Comparison of ENCODE assay signal across 16 cellular contexts in the genomic region with DNA sequence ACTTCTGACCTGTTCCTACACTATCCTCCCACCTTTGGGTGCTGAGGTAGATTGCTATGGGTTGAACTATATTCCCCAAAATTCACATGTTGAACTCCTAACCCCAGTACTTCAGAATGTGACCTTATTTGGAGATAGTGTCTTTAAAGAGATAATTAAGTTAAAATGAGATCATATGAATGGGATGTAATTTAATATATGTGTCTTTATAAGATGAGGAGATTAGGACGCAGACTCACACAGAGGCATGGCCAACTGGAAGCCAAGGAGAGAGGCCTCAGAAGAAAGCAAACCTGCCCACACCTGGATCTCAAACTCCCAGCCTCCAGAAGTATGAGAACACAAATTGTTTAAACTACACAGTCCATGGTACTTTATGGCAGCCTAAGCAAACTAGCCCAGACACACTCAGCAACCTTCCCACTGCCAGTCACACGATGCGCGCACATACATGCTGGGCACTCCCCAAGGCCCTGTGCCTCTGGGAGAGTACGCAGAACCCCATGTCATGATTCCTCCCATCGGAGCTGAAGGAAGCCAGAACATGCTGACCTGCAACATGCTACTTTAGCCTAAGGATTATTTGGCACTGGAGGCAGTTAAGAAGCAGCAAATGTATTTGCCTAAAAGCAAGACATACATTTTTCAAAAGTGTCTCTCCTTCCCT. TPM values are rescaled to one million over a fixed set of nuclear protein-coding genes. Genes with fewer than 3 reads are reported as not detected.
"Had no signal": no experiment of that assay in that cellular context is flagged by ENCODE, and none has a peak within 500 bp of the region (broad histone marks: within the 10 kb centered on the region; RNA-seq: fewer than 3 reads in every experiment).

No MANE protein-coding gene starts in this region.

- H3K27me3 ChIP-seq: adrenal gland, cardiac muscle cell, dorsolateral prefrontal cortex, esophagus muscularis mucosa, tibial nerve, vagina had no signal

- H3K36me3 Mint-ChIP-seq: activated naive CD4-positive, alpha-beta T cell treated with anti-CD3 and anti-CD28 coated beads, Interleukin-2, amount 50 U/mL, for 24 hours had no signal

- H3K9me3 Mint-ChIP-seq: activated CD8-positive, alpha-beta T cell treated with anti-CD3 and anti-CD28 coated beads for 36 hours; activated naive CD4-positive, alpha-beta T cell treated with anti-CD3 and anti-CD28 coated beads, Interleukin-2, amount 50 U/mL, for 24 hours; stimulated activated effector memory CD8-positive, alpha-beta T cell treated with anti-CD3 and anti-CD28 coated beads, Interleukin-12 subunit alpha, Interleukin-12 subunit beta, amount 100 ng/mL, for 72 hours; T-helper 1 cell treated with Interleukin-12 subunit alpha and Interleukin-12 subunit beta and Interleukin-4 antibody, amounts not matched to agents 30 μg/mL and 1 μg/mL, for 36 hours had no signal

- H3K4me1 ChIP-seq: adrenal gland, esophagus muscularis mucosa, lower lobe of right lung, parathyroid adenoma, tibial nerve, vagina had no signal

- H3K79me2 ChIP-seq: parathyroid adenoma had no signal

- DNase-seq: activated CD4-positive, alpha-beta T cell treated with anti-CD3 and anti-CD28 coated beads for 4 hours; activated CD8-positive, alpha-beta T cell treated with anti-CD3 and anti-CD28 coated beads for 36 hours; activated effector memory CD4-positive, alpha-beta T cell treated with anti-CD3 and anti-CD28 coated beads, Interleukin-2, amount 50 U/mL, for 16 hours; activated T-cell treated with anti-CD3 and anti-CD28 coated beads, Interleukin-2, amount 50 U/mL, for 4 hours; adrenal gland; dorsolateral prefrontal cortex; lower lobe of right lung; midbrain had no signal

- ATAC-seq: activated CD8-positive, alpha-beta T cell treated with anti-CD3 and anti-CD28 coated beads for 36 hours; activated T-cell treated with anti-CD3 and anti-CD28 coated beads, Interleukin-2, amount 50 U/mL, for 4 hours; lower lobe of right lung; stimulated activated effector memory CD8-positive, alpha-beta T cell treated with anti-CD3 and anti-CD28 coated beads, Interleukin-12 subunit alpha, Interleukin-12 subunit beta, amount 100 ng/mL, for 72 hours had no signal

- H3K27ac ChIP-seq: adrenal gland, cardiac muscle cell, dorsolateral prefrontal cortex, esophagus muscularis mucosa, lower lobe of right lung, parathyroid adenoma, tibial nerve, vagina had no signal

- H3K4me3 ChIP-seq: adrenal gland, cardiac muscle cell, dorsolateral prefrontal cortex, esophagus muscularis mucosa, lower lobe of right lung, tibial nerve, vagina had no signal

- H2AFZ ChIP-seq: parathyroid adenoma had no signal

- H3K4me3 Mint-ChIP-seq: activated CD8-positive, alpha-beta T cell treated with anti-CD3 and anti-CD28 coated beads for 36 hours; activated naive CD4-positive, alpha-beta T cell treated with anti-CD3 and anti-CD28 coated beads, Interleukin-2, amount 50 U/mL, for 24 hours; activated T-cell treated with anti-CD3 and anti-CD28 coated beads, Interleukin-2, amount 50 U/mL, for 4 hours; stimulated activated effector memory CD8-positive, alpha-beta T cell treated with anti-CD3 and anti-CD28 coated beads, Interleukin-12 subunit alpha, Interleukin-12 subunit beta, amount 100 ng/mL, for 72 hours; T-helper 1 cell treated with Interleukin-12 subunit alpha and Interleukin-12 subunit beta and Interleukin-4 antibody, amounts not matched to agents 30 μg/mL and 1 μg/mL, for 36 hours had no signal

- H3K9me3 ChIP-seq: adrenal gland, esophagus muscularis mucosa, lower lobe of right lung, tibial nerve, vagina had no signal

- H3K27ac Mint-ChIP-seq: activated CD8-positive, alpha-beta T cell treated with anti-CD3 and anti-CD28 coated beads for 36 hours; activated naive CD4-positive, alpha-beta T cell treated with anti-CD3 and anti-CD28 coated beads, Interleukin-2, amount 50 U/mL, for 24 hours; T-helper 1 cell treated with Interleukin-12 subunit alpha and Interleukin-12 subunit beta and Interleukin-4 antibody, amounts not matched to agents 30 μg/mL and 1 μg/mL, for 36 hours had no signal

- H3K27me3 Mint-ChIP-seq: activated CD8-positive, alpha-beta T cell treated with anti-CD3 and anti-CD28 coated beads for 36 hours; activated naive CD4-positive, alpha-beta T cell treated with anti-CD3 and anti-CD28 coated beads, Interleukin-2, amount 50 U/mL, for 24 hours had no signal

- H3K9ac ChIP-seq: parathyroid adenoma had no signal

- H3K36me3 ChIP-seq: adrenal gland, cardiac muscle cell, vagina had no signal

RNA-seq across cellular contexts. Expression of gene SLC22A1, which starts 8.9 kb away (rescaled TPM):
- polyA plus RNA-seq: cardiac muscle cell had no signal
